In genomic region chr7:157676001-157676400, GRCh38 we compare ENCODE assay signal across 2 cellular contexts.
TF ChIP-seq lines count a peak whose summit lies in the region.

No MANE protein-coding gene starts in this region.

TF ChIP-seq in HEK293, 187 proteins besides CTCF, POLR2A, EP300 and RAD21:
- peak; percentile 72 for TF ChIP-seq KLF1 (tag by site-specific recombination; IDR thresholded peaks at IDR 0.05)
- no peak for TF ChIP-seq MZF1 (tag by site-specific recombination; IDR thresholded peaks at IDR 0.05; ENCODE audit: borderline replicate concordance)

TF ChIP-seq in WTC11, 78 proteins besides CTCF, POLR2A, EP300 and RAD21:
- TF ChIP-seq USF1 (CRISPR knock-in tag; IDR thresholded peaks at IDR 0.05) (no peak), NR1H2 (CRISPR knock-in tag; IDR thresholded peaks at IDR 0.05) (no peak), E2F1 (CRISPR knock-in tag; IDR thresholded peaks at IDR 0.05) (no peak), E2F5 (CRISPR knock-in tag; IDR thresholded peaks at IDR 0.05) (no peak), OVOL2 (CRISPR knock-in tag; IDR thresholded peaks at IDR 0.05; ENCODE audit: borderline replicate concordance) (no peak), ZSCAN18 (CRISPR knock-in tag; IDR thresholded peaks at IDR 0.05) (no peak), STAT6 (CRISPR knock-in tag; conservative IDR thresholded peaks at IDR 0.05; ENCODE audit: low read depth) (no peak), ZNF281 (CRISPR knock-in tag; IDR thresholded peaks at IDR 0.05) (no peak), ZNF232 (CRISPR knock-in tag; IDR thresholded peaks at IDR 0.05) (no peak), HMGXB4 (CRISPR knock-in tag; IDR thresholded peaks at IDR 0.05) (no peak), NR3C1 (CRISPR knock-in tag; conservative IDR thresholded peaks at IDR 0.05; ENCODE audit: low read depth) (no peak), ZNF121 (CRISPR knock-in tag; IDR thresholded peaks at IDR 0.05) (no peak)
